Comparison of ENCODE assay signal across 1 cellular context in the genomic region with DNA sequence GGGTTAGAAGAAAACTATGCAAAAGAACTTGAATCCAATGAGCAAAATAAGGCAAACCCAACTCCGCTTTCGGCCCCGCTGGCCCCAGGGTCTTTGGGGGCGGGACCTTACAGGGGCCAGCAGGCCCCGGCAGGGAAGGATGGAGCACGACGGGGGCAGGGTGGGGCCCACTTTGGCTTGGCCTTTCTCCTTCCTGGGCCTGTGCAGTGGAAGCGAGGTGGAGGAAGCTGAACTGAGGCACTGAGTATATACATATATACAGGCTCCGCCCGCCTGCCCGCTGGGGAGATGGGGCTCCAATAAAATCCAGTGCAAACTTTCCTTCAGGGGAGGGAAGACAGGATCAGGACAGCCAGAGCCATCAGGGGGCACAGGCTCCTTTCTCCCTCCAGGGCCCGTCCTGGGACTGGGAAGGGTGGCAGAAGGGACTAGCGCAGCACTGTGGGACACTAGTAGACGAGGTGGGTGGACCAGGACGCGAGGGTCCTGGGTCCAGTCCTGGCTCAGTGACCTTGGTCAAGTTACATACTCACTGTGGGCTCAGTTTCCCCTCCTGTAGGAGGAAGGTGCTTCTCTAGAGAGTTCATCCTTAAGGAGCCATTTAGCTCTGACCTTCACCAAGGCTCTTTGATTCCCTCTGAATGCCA.
TF ChIP-seq lines count a peak whose summit lies in the region.

No MANE protein-coding gene starts in this region.

TF ChIP-seq in GM23338, 12 proteins besides CTCF, POLR2A, EP300 and RAD21 (continued from another document):
- TF ChIP-seq ZNF114 (CRISPR knock-in tag; IDR thresholded peaks at IDR 0.05) (no peak), EZH2 (IDR thresholded peaks at IDR 0.05; ENCODE audit: low read depth, unreplicated experiment) (no peak), ZNF331 (CRISPR knock-in tag; IDR thresholded peaks at IDR 0.05; ENCODE audit: low read depth) (no peak), STAT1 (IDR thresholded peaks at IDR 0.05; ENCODE audit: unreplicated experiment) (no peak)
TF ChIP-seq in GM23338: peak in this region for 0.
